Comparison of ENCODE assay signal across 1 cellular context in genomic region chr2:188201639-188202038, GRCh38.
TF ChIP-seq lines count a peak whose summit lies in the region.

No MANE protein-coding gene starts in this region.

TF ChIP-seq in SK-N-SH, 30 proteins besides CTCF, POLR2A, EP300 and RAD21 (continued from another document):
- TF ChIP-seq, protein P1, sequence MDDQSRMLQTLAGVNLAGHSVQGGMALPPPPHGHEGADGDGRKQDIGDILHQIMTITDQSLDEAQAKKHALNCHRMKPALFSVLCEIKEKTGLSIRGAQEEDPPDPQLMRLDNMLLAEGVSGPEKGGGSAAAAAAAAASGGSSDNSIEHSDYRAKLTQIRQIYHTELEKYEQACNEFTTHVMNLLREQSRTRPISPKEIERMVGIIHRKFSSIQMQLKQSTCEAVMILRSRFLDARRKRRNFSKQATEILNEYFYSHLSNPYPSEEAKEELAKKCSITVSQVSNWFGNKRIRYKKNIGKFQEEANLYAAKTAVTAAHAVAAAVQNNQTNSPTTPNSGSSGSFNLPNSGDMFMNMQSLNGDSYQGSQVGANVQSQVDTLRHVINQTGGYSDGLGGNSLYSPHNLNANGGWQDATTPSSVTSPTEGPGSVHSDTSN (IDR thresholded peaks at IDR 0.05), result no peak
- TF ChIP-seq GABPA (IDR thresholded peaks at IDR 0.05; ENCODE audit: low read depth) (no peak), USF2 (IDR thresholded peaks at IDR 0.05; ENCODE audit: borderline replicate concordance, low read depth, low read length) (no peak), TEAD4 (IDR thresholded peaks at IDR 0.05; ENCODE audit: borderline replicate concordance, insufficient read depth) (no peak)
- TF ChIP-seq, protein P2, sequence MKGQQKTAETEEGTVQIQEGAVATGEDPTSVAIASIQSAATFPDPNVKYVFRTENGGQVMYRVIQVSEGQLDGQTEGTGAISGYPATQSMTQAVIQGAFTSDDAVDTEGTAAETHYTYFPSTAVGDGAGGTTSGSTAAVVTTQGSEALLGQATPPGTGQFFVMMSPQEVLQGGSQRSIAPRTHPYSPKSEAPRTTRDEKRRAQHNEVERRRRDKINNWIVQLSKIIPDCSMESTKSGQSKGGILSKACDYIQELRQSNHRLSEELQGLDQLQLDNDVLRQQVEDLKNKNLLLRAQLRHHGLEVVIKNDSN (IDR thresholded peaks at IDR 0.05; ENCODE audit: borderline replicate concordance, low read depth), result no peak
- TF ChIP-seq, protein P3, sequence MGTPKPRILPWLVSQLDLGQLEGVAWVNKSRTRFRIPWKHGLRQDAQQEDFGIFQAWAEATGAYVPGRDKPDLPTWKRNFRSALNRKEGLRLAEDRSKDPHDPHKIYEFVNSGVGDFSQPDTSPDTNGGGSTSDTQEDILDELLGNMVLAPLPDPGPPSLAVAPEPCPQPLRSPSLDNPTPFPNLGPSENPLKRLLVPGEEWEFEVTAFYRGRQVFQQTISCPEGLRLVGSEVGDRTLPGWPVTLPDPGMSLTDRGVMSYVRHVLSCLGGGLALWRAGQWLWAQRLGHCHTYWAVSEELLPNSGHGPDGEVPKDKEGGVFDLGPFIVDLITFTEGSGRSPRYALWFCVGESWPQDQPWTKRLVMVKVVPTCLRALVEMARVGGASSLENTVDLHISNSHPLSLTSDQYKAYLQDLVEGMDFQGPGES (IDR thresholded peaks at IDR 0.05; ENCODE audit: low read depth, low read length), result no peak
